30 cellular contexts compared by ENCODE assay signal in genomic region chr3:170974872-170975271, GRCh38. TPM values are rescaled to one million over a fixed set of nuclear protein-coding genes. Genes with fewer than 3 reads are reported as not detected.
"Had no signal": no experiment of that assay in that cellular context is flagged by ENCODE, and none has a peak within 500 bp of the region (broad histone marks: within the 10 kb centered on the region; RNA-seq: fewer than 3 reads in every experiment).

No MANE protein-coding gene starts in this region.

- H3K4me3 Mint-ChIP-seq: natural killer cell; nephron; neural progenitor cell; stimulated activated memory B cell treated with anti-CD40 and anti-IgM and Interleukin-4, amounts not matched to agents 10 μg/mL and 1 μg/mL and 100 μg/mL, for 72 hours; stimulated activated naive CD8-positive, alpha-beta T cell treated with anti-CD3 and anti-CD28 coated beads, Interleukin-15, amount 100 ng/mL, for 72 hours; type B pancreatic cell had no signal

- H3K4me3 ChIP-seq: neural progenitor cell, ovary, psoas muscle, skin epidermis, smooth muscle cell, spleen, suprapubic skin, testis, tibial artery, transverse colon, upper lobe of right lung, vagina had no signal

- H3K27me3 Mint-ChIP-seq: progenitor cell of endocrine pancreas had no signal

- H3K27ac Mint-ChIP-seq: natural killer cell; nephron; neural progenitor cell; progenitor cell of endocrine pancreas; stimulated activated memory B cell treated with anti-CD40 and anti-IgM and Interleukin-4, amounts not matched to agents 10 μg/mL and 1 μg/mL and 100 μg/mL, for 72 hours; stimulated activated naive CD8-positive, alpha-beta T cell treated with anti-CD3 and anti-CD28 coated beads, Interleukin-15, amount 100 ng/mL, for 72 hours; type B pancreatic cell had no signal

- H3K36me3 Mint-ChIP-seq: natural killer cell; neural progenitor cell; stimulated activated memory B cell treated with anti-CD40 and anti-IgM and Interleukin-4, amounts not matched to agents 10 μg/mL and 1 μg/mL and 100 μg/mL, for 72 hours; type B pancreatic cell had no signal

- DNase-seq: natural killer cell; occipital lobe; ovary; psoas muscle; right cardiac atrium; spleen; stimulated activated CD4-positive, alpha-beta T cell treated with anti-CD3 and anti-CD28 coated beads, Interleukin-12 subunit alpha, Interleukin-12 subunit beta, amount 100 ng/mL, for 4 hours; stimulated activated CD4-positive, alpha-beta T cell treated with anti-CD3 and anti-CD28 coated beads, Interleukin-1b, Interleukin-23, amount 100 ng/mL, for 48 hours; stimulated activated CD4-positive, alpha-beta T cell treated with anti-CD3 and anti-CD28 coated beads, Interleukin-4, amount 100 ng/mL, for 1 hour; stimulated activated CD4-positive, alpha-beta T cell treated with anti-CD3 and anti-CD28 coated beads, Interleukin-4, amount 100 ng/mL, for 4 hours; stimulated activated CD8-positive, alpha-beta memory T cell treated with anti-CD3 and anti-CD28 coated beads, Interleukin-4, amount 100 ng/mL, for 48 hours; stimulated activated naive CD4-positive, alpha-beta T cell; stimulated activated naive CD8-positive, alpha-beta T cell treated with anti-CD3 and anti-CD28 coated beads, Interleukin-15, amount 100 ng/mL, for 72 hours; stimulated activated naive CD8-positive, alpha-beta T cell treated with anti-CD3 and anti-CD28 coated beads, Interleukin-15, Interleukin-2, amounts not matched to agents 100 U/mL and 50 U/mL, for 24 hours; substantia nigra; testis; tibial artery; transverse colon; upper lobe of right lung had no signal

- H3K9me3 Mint-ChIP-seq: natural killer cell had no signal

- H3K4me1 Mint-ChIP-seq: natural killer cell; nephron; neural progenitor cell; stimulated activated memory B cell treated with anti-CD40 and anti-IgM and Interleukin-4, amounts not matched to agents 10 μg/mL and 1 μg/mL and 100 μg/mL, for 72 hours; stimulated activated naive CD8-positive, alpha-beta T cell treated with anti-CD3 and anti-CD28 coated beads, Interleukin-15, amount 100 ng/mL, for 72 hours had no signal

RNA-seq across cellular contexts. Expression of gene SLC2A2, which starts 51.6 kb away (rescaled TPM):
- total RNA-seq: natural killer cell, occipital lobe, osteoblast, psoas muscle, right cardiac atrium, sciatic nerve, smooth muscle cell, spleen, testis, transverse colon, upper lobe of right lung, vagina had no signal
